Comparison of ENCODE assay signal across 8 cellular contexts in genomic region chr6:99613705-99614429, GRCh38. TPM values are rescaled to one million over a fixed set of nuclear protein-coding genes. Genes with fewer than 3 reads are reported as not detected.
DNase-seq lines count a peak whose midpoint lies in the region; ATAC-seq lines count a peak whose summit lies in the region.

No MANE protein-coding gene starts in this region.

- no peak overlapping the region for H3K27ac Mint-ChIP-seq in activated T-helper 17 cell treated with anti-CD3 and anti-CD28 coated beads, Interleukin-2, amount 50 U/mL, for 72 hours
- H3K27ac Mint-ChIP-seq in immature natural killer cell = no peak overlapping the region
- peak overlapping the region; percentile 59 for H3K27ac Mint-ChIP-seq in stimulated activated naive B cell treated with anti-CD40 and anti-IgM and Interleukin-4, amounts not matched to agents 10 μg/mL and 1 μg/mL and 100 μg/mL, for 72 hours

- ATAC-seq in GM21786 (IDR thresholded peaks at IDR 0.05; ENCODE audit: unreplicated experiment) = peak; percentile 43
- peak; percentile 69 for ATAC-seq in activated T-helper 17 cell treated with anti-CD3 and anti-CD28 coated beads, Interleukin-2, amount 50 U/mL, for 72 hours (replicated peaks)
- ATAC-seq in stimulated activated naive B cell treated with anti-CD40 and anti-IgM and Interleukin-4, amounts not matched to agents 10 μg/mL and 1 μg/mL and 100 μg/mL, for 72 hours (replicated peaks) = peak; percentile 60 to 61

- H3K36me3 Mint-ChIP-seq in activated T-helper 17 cell treated with anti-CD3 and anti-CD28 coated beads, Interleukin-2, amount 50 U/mL, for 72 hours (ENCODE audit: low read depth) = no peaks in the 10 kb centered on the region
- H3K36me3 Mint-ChIP-seq in immature natural killer cell = no peaks in the 10 kb centered on the region
- no peaks in the 10 kb centered on the region for H3K36me3 Mint-ChIP-seq in stimulated activated naive B cell treated with anti-CD40 and anti-IgM and Interleukin-4, amounts not matched to agents 10 μg/mL and 1 μg/mL and 100 μg/mL, for 72 hours

- peak overlapping the region; percentile 59 for H3K4me3 Mint-ChIP-seq in activated T-helper 17 cell treated with anti-CD3 and anti-CD28 coated beads, Interleukin-2, amount 50 U/mL, for 72 hours
- H3K4me3 Mint-ChIP-seq in immature natural killer cell = peak overlapping the region; percentile 74 to 81 (median 78)
- H3K4me3 Mint-ChIP-seq in stimulated activated naive B cell treated with anti-CD40 and anti-IgM and Interleukin-4, amounts not matched to agents 10 μg/mL and 1 μg/mL and 100 μg/mL, for 72 hours = peak overlapping the region; percentile 62 to 83

- peaks cover 15% of the 10 kb centered on the region for H3K4me1 Mint-ChIP-seq in activated T-helper 17 cell treated with anti-CD3 and anti-CD28 coated beads, Interleukin-2, amount 50 U/mL, for 72 hours
- H3K4me1 Mint-ChIP-seq in immature natural killer cell = peaks cover 22 to 32% of the 10 kb centered on the region in 2 donors
- peaks cover 6 to 30% of the 10 kb centered on the region in 2 donors for H3K4me1 Mint-ChIP-seq in stimulated activated naive B cell treated with anti-CD40 and anti-IgM and Interleukin-4, amounts not matched to agents 10 μg/mL and 1 μg/mL and 100 μg/mL, for 72 hours

- H3K27me3 Mint-ChIP-seq in activated T-helper 17 cell treated with anti-CD3 and anti-CD28 coated beads, Interleukin-2, amount 50 U/mL, for 72 hours = peaks cover 66% of the 10 kb centered on the region
- peaks cover 11 to 48% (median 44%) of the 10 kb centered on the region in 3 donors for H3K27me3 Mint-ChIP-seq in immature natural killer cell (ENCODE audit: low read depth in 3 of 3)
- peaks cover 55 to 73% of the 10 kb centered on the region in 2 donors for H3K27me3 Mint-ChIP-seq in stimulated activated naive B cell treated with anti-CD40 and anti-IgM and Interleukin-4, amounts not matched to agents 10 μg/mL and 1 μg/mL and 100 μg/mL, for 72 hours

- H3K9me3 Mint-ChIP-seq in activated T-helper 17 cell treated with anti-CD3 and anti-CD28 coated beads, Interleukin-2, amount 50 U/mL, for 72 hours = no peaks in the 10 kb centered on the region
- peaks cover 0 to 21% (median 1%) of the 10 kb centered on the region in 6 donors for H3K9me3 Mint-ChIP-seq in immature natural killer cell
- peaks cover 0 to 5% of the 10 kb centered on the region in 2 donors for H3K9me3 Mint-ChIP-seq in stimulated activated naive B cell treated with anti-CD40 and anti-IgM and Interleukin-4, amounts not matched to agents 10 μg/mL and 1 μg/mL and 100 μg/mL, for 72 hours

- DNase-seq in NCI-H146 (lab: John Stamatoyannopoulos, UW) (peak; percentile 44), NCI-H146 treated with DMSO at 0.1 percent for 48 hours (lab: John Stamatoyannopoulos, UW; ENCODE audit: unreplicated experiment) (no peak), Kasumi-1 (lab: John Stamatoyannopoulos, UW) (peak; percentile 58 to 60), immature natural killer cell (peak in 2 of 3 donors; percentile 32 to 33), LoVo (ENCODE audit: low spot score) (no peak)
- DNase-seq in stimulated activated naive B cell treated with anti-CD40 and anti-IgM and Interleukin-4, amounts not matched to agents 10 μg/mL and 1 μg/mL and 100 μg/mL, for 72 hours = no peak

RNA-seq across cellular contexts. Expression of gene PRDM13, which starts 7.2 kb away (rescaled TPM):
- total RNA-seq in activated T-helper 17 cell treated with anti-CD3 and anti-CD28 coated beads, Interleukin-2, amount 50 U/mL, for 72 hours = not detected
- not detected for polyA plus RNA-seq in immature natural killer cell

RNA-seq across cellular contexts. Expression of gene CCNC, which starts 45.4 kb away (rescaled TPM):
- 10 to 100 TPM; 33.2 to 51.1 TPM for total RNA-seq in activated T-helper 17 cell treated with anti-CD3 and anti-CD28 coated beads, Interleukin-2, amount 50 U/mL, for 72 hours
- 10 to 100 TPM; 29.9 to 42.4 (median 34.0) TPM for polyA plus RNA-seq in immature natural killer cell

Comparison
In these comparisons a context has a peak if more than half of its experiments do, and no peak if none do; other contexts are left out.
1. DNase-seq: peak in NCI-H146 (single experiment), Kasumi-1 (2 of 2) and immature natural killer cell (2 of 3); none in NCI-H146 treated with DMSO at 0.1 percent for 48 hours (single experiment), stimulated activated naive B cell treated with anti-CD40 and anti-IgM and Interleukin-4, amounts not matched to agents 10 μg/mL and 1 μg/mL and 100 μg/mL, for 72 hours (single experiment) and LoVo (single experiment).
2. Peak in every context shown above with its lines, with median percentiles within 50 percentile points of each other: ATAC-seq and H3K4me3 Mint-ChIP-seq.